ENCODE assay signal across 8 cellular contexts in genomic region chr19:14073925-14074838, GRCh38. TPM values are rescaled to one million over a fixed set of nuclear protein-coding genes. Genes with fewer than 3 reads are reported as not detected.
A peak's percentile ranks its signal among the peaks of the same experiment; 100 is the strongest.
DNase-seq lines count a peak whose midpoint lies in the region; ATAC-seq and TF ChIP-seq lines count a peak whose summit lies in the region.

No MANE protein-coding gene starts in this region.

- peak overlapping the region; percentile 90 for H3K27ac Mint-ChIP-seq in HFFc6
- H3K27ac Mint-ChIP-seq in activated T-helper 1 cell treated with anti-CD3 and anti-CD28 coated beads, Interleukin-12 subunit alpha, Interleukin-12 subunit beta, Interleukin-2, Interleukin-4 antibody, amounts not matched to agents 30 ng/mL and 10 ng/mL and 1 ng/mL, durations not matched to agents 14 hours and 24 hours and 36 hours = peak overlapping the region; percentile 98

- no peaks in the 10 kb centered on the region for H3K9me3 Mint-ChIP-seq in HFFc6
- H3K9me3 Mint-ChIP-seq in activated T-helper 1 cell treated with anti-CD3 and anti-CD28 coated beads, Interleukin-12 subunit alpha, Interleukin-12 subunit beta, Interleukin-2, Interleukin-4 antibody, amounts not matched to agents 30 ng/mL and 10 ng/mL and 1 ng/mL, durations not matched to agents 14 hours and 24 hours and 36 hours = no peaks in the 10 kb centered on the region

- no peak for TF ChIP-seq CTCF in HFFc6 (IDR thresholded peaks at IDR 0.05)

- H3K27me3 Mint-ChIP-seq in HFFc6 (ENCODE audit: insufficient read depth) = no peaks in the 10 kb centered on the region; the same call in 1 of the 2 replicates
- H3K27me3 Mint-ChIP-seq in activated T-helper 1 cell treated with anti-CD3 and anti-CD28 coated beads, Interleukin-12 subunit alpha, Interleukin-12 subunit beta, Interleukin-2, Interleukin-4 antibody, amounts not matched to agents 30 ng/mL and 10 ng/mL and 1 ng/mL, durations not matched to agents 14 hours and 24 hours and 36 hours (ENCODE audit: insufficient read depth) = peaks cover 5% of the 10 kb centered on the region

- no peaks in the 10 kb centered on the region for H3K36me3 Mint-ChIP-seq in HFFc6 (ENCODE audit: low read depth)
- no peaks in the 10 kb centered on the region for H3K36me3 Mint-ChIP-seq in activated T-helper 1 cell treated with anti-CD3 and anti-CD28 coated beads, Interleukin-12 subunit alpha, Interleukin-12 subunit beta, Interleukin-2, Interleukin-4 antibody, amounts not matched to agents 30 ng/mL and 10 ng/mL and 1 ng/mL, durations not matched to agents 14 hours and 24 hours and 36 hours (ENCODE audit: low read depth)

- peak overlapping the region; percentile 98 for H3K4me3 Mint-ChIP-seq in HFFc6
- peak overlapping the region; percentile 97 for H3K4me3 Mint-ChIP-seq in activated T-helper 1 cell treated with anti-CD3 and anti-CD28 coated beads, Interleukin-12 subunit alpha, Interleukin-12 subunit beta, Interleukin-2, Interleukin-4 antibody, amounts not matched to agents 30 ng/mL and 10 ng/mL and 1 ng/mL, durations not matched to agents 14 hours and 24 hours and 36 hours

- H3K4me1 Mint-ChIP-seq in HFFc6 (ENCODE audit: low read depth) = peaks cover 16% of the 10 kb centered on the region
- peaks cover 16% of the 10 kb centered on the region for H3K4me1 Mint-ChIP-seq in activated T-helper 1 cell treated with anti-CD3 and anti-CD28 coated beads, Interleukin-12 subunit alpha, Interleukin-12 subunit beta, Interleukin-2, Interleukin-4 antibody, amounts not matched to agents 30 ng/mL and 10 ng/mL and 1 ng/mL, durations not matched to agents 14 hours and 24 hours and 36 hours (ENCODE audit: low read depth)

- ATAC-seq in left cardiac atrium (peak; percentile 2 to 8), HG02571 (IDR thresholded peaks at IDR 0.05; ENCODE audit: unreplicated experiment) (no peak), HG03175 (IDR thresholded peaks at IDR 0.05; ENCODE audit: unreplicated experiment) (no peak)

- peak; percentile 63 for DNase-seq in CD1c-positive myeloid dendritic cell (ENCODE audit: extremely low spot score)
- DNase-seq in HFFc6 = no peak
- DNase-seq in activated T-helper 1 cell treated with anti-CD3 and anti-CD28 coated beads, Interleukin-12 subunit alpha, Interleukin-12 subunit beta, Interleukin-2, Interleukin-4 antibody, amounts not matched to agents 30 ng/mL and 10 ng/mL and 1 ng/mL, durations not matched to agents 14 hours and 24 hours and 36 hours (ENCODE audit: low spot score) = no peak
- peak; percentile 50 for DNase-seq in left cardiac atrium
- DNase-seq in retina = peak; percentile 66
- no peak for DNase-seq in HCEC 1CT

- intact Hi-C loops in activated T-helper 1 cell treated with anti-CD3 and anti-CD28 coated beads, Interleukin-12 subunit alpha, Interleukin-12 subunit beta, Interleukin-2, Interleukin-4 antibody, amounts not matched to agents 30 ng/mL and 10 ng/mL and 1 ng/mL, durations not matched to agents 14 hours and 24 hours and 36 hours (cut with micrococcal nuclease) = loop anchor here (1.0 to 2.0 kb wide), 7 partner anchors 7 to 194 kb away; partner anchors contain the start of genes ASF1B, DCAF15 and SAMD1
- intact Hi-C loops in left cardiac atrium (cut with DNase I) = loop anchor here (2.0 to 5.0 kb wide), 2 partner anchors 192 to 193 kb away; no protein-coding TSS in a partner anchor

RNA-seq across cellular contexts. Expression of gene MISP3, which starts 1.6 kb away (rescaled TPM):
- 1 to 10 TPM in 2 of 6 experiments, under 1 TPM in 4; 0.62 to 1.2 (median 0.88) TPM for total RNA-seq in HFFc6 (2021; fragmentation: NEBNext Ultra II Directional; extraction: Animal tissue kit (Norgen Biotek cat#: 25700))
- total RNA-seq in activated T-helper 1 cell treated with anti-CD3 and anti-CD28 coated beads, Interleukin-12 subunit alpha, Interleukin-12 subunit beta, Interleukin-2, Interleukin-4 antibody, amounts not matched to agents 30 ng/mL and 10 ng/mL and 1 ng/mL, durations not matched to agents 14 hours and 24 hours and 36 hours = 2.3 TPM in 2 replicates
- 1 to 10 TPM; 4.6 to 5.7 TPM for total RNA-seq in left cardiac atrium

RNA-seq across cellular contexts. Expression of gene C19orf67, which starts 11.4 kb away (rescaled TPM):
- total RNA-seq in HFFc6 (2021; fragmentation: NEBNext Ultra II Directional; extraction: Animal tissue kit (Norgen Biotek cat#: 25700)) = not detected
- 0.67 and 1.1 TPM in 2 replicates for total RNA-seq in activated T-helper 1 cell treated with anti-CD3 and anti-CD28 coated beads, Interleukin-12 subunit alpha, Interleukin-12 subunit beta, Interleukin-2, Interleukin-4 antibody, amounts not matched to agents 30 ng/mL and 10 ng/mL and 1 ng/mL, durations not matched to agents 14 hours and 24 hours and 36 hours
- total RNA-seq in left cardiac atrium = not detected

RNA-seq across cellular contexts. Expression of gene PALM3, which starts 12.3 kb away (rescaled TPM):
- 1 to 10 TPM; 1.2 to 4.0 (median 2.8) TPM for total RNA-seq in HFFc6 (2021; fragmentation: NEBNext Ultra II Directional; extraction: Animal tissue kit (Norgen Biotek cat#: 25700))
- total RNA-seq in activated T-helper 1 cell treated with anti-CD3 and anti-CD28 coated beads, Interleukin-12 subunit alpha, Interleukin-12 subunit beta, Interleukin-2, Interleukin-4 antibody, amounts not matched to agents 30 ng/mL and 10 ng/mL and 1 ng/mL, durations not matched to agents 14 hours and 24 hours and 36 hours = 0.65 TPM in 1 of 2 replicates, not detected in the other
- under 1 TPM; 0.50 to 0.88 TPM for total RNA-seq in left cardiac atrium

RNA-seq across cellular contexts. Expression of gene SAMD1, which starts 16.4 kb away (rescaled TPM):
- 10 to 100 TPM; 33.0 to 48.6 (median 35.9) TPM for total RNA-seq in HFFc6 (2021; fragmentation: NEBNext Ultra II Directional; extraction: Animal tissue kit (Norgen Biotek cat#: 25700))
- total RNA-seq in activated T-helper 1 cell treated with anti-CD3 and anti-CD28 coated beads, Interleukin-12 subunit alpha, Interleukin-12 subunit beta, Interleukin-2, Interleukin-4 antibody, amounts not matched to agents 30 ng/mL and 10 ng/mL and 1 ng/mL, durations not matched to agents 14 hours and 24 hours and 36 hours = 130 TPM in 2 replicates
- total RNA-seq in left cardiac atrium = 10 to 100 TPM; 33.4 to 39.1 TPM

RNA-seq across cellular contexts. Expression of gene IL27RA, which starts 42.6 kb away (rescaled TPM):
- total RNA-seq in HFFc6 (2021; fragmentation: NEBNext Ultra II Directional; extraction: Animal tissue kit (Norgen Biotek cat#: 25700)) = 1 to 10 TPM; 4.7 to 6.1 (median 5.1) TPM
- total RNA-seq in activated T-helper 1 cell treated with anti-CD3 and anti-CD28 coated beads, Interleukin-12 subunit alpha, Interleukin-12 subunit beta, Interleukin-2, Interleukin-4 antibody, amounts not matched to agents 30 ng/mL and 10 ng/mL and 1 ng/mL, durations not matched to agents 14 hours and 24 hours and 36 hours = 82.5 and 84.9 TPM in 2 replicates
- 1 to 10 TPM; 4.7 to 6.2 TPM for total RNA-seq in left cardiac atrium

Comparison
In these comparisons a context has a peak if more than half of its experiments do, and no peak if none do; other contexts are left out.
1. DNase-seq: peak in CD1c-positive myeloid dendritic cell (single experiment), left cardiac atrium (single experiment) and retina (single experiment); none in HFFc6 (single experiment), activated T-helper 1 cell treated with anti-CD3 and anti-CD28 coated beads, Interleukin-12 subunit alpha, Interleukin-12 subunit beta, Interleukin-2, Interleukin-4 antibody, amounts not matched to agents 30 ng/mL and 10 ng/mL and 1 ng/mL, durations not matched to agents 14 hours and 24 hours and 36 hours (single experiment) and HCEC 1CT (single experiment).
2. ATAC-seq: peak in left cardiac atrium (2 of 2); none in HG02571 (single experiment) and HG03175 (single experiment).